In genomic region chr19:46350758-46351159, GRCh38 we compare ENCODE assay signal across 8 cellular contexts. TPM values are rescaled to one million over a fixed set of nuclear protein-coding genes. Genes with fewer than 3 reads are reported as not detected.
DNase-seq lines count a peak whose midpoint lies in the region; ATAC-seq and TF ChIP-seq lines count a peak whose summit lies in the region.

No MANE protein-coding gene starts in this region.

- H3K27ac ChIP-seq in HEK293 (ENCODE audit: extremely low read depth, low read depth, low read length) (peak overlapping the region; percentile 37; the same call in 1 of the 2 replicates), esophagus squamous epithelium (peak overlapping the region; percentile 68 to 84 (median 76))

- intact Hi-C loops in esophagus squamous epithelium (cut with DNase I) = no loop called here

- H3K4me3 Mint-ChIP-seq in WTC11 = no peak overlapping the region

- peaks cover 25 to 62% of the 10 kb centered on the region in 2 experiments for H3K36me3 ChIP-seq in HEK293 (ENCODE audit: control insufficient read depth in 2 of 2, insufficient read depth in 1 of 2, low read length in 2 of 2)
- H3K36me3 ChIP-seq in esophagus squamous epithelium = peaks cover 13 to 31% (median 14%) of the 10 kb centered on the region in 3 donors

- DNase-seq in WTC11 (ENCODE audit: low spot score) (no peak), esophagus squamous epithelium (lab: John Stamatoyannopoulos, UW) (no peak), AG20443 (ENCODE audit: low spot score) (no peak), SIG-M5 (lab: John Stamatoyannopoulos, UW) (no peak)
- DNase-seq in stimulated activated naive CD4-positive, alpha-beta T cell treated with Interleukin-2 at 50 U/mL for 16 hours (lab: John Stamatoyannopoulos, UW) = peak; percentile 28

- no peaks in the 10 kb centered on the region for H3K27me3 Mint-ChIP-seq in WTC11 (ENCODE audit: low read depth)

- TF ChIP-seq POLR2A in esophagus squamous epithelium (IDR thresholded peaks at IDR 0.05) = no peak

- no peaks in the 10 kb centered on the region for H3K9me3 ChIP-seq in HEK293 (ENCODE audit: control insufficient read depth, insufficient read depth, low read depth, low read length)
- no peaks in the 10 kb centered on the region for H3K9me3 ChIP-seq in esophagus squamous epithelium

- POLR2A ChIA-PET in HEK293 (lab: Yijun Ruan, JAX) = no interaction called here
- POLR2A ChIA-PET in WTC11 (lab: Charles Lee) = no interaction called here

- H3K4me3 ChIP-seq in HEK293 (ENCODE audit: low read depth, low read length) = no peak overlapping the region
- peak overlapping the region in 2 of 4 donors; percentile 0 to 40 for H3K4me3 ChIP-seq in esophagus squamous epithelium

- H3K4me1 Mint-ChIP-seq in WTC11 = peaks cover 48% of the 10 kb centered on the region

- ATAC-seq in WTC11 = no peak
- no peak for ATAC-seq in HG03439 (IDR thresholded peaks at IDR 0.05; ENCODE audit: unreplicated experiment)
- ATAC-seq in HG03045 (IDR thresholded peaks at IDR 0.05; ENCODE audit: unreplicated experiment) = no peak

- no peaks in the 10 kb centered on the region for H3K9me3 Mint-ChIP-seq in WTC11

- WGBS in esophagus squamous epithelium, 2 donors = 12 to 17% methylated on average over 4 to 6 of the region's 8 CpGs

- H3K27me3 ChIP-seq in esophagus squamous epithelium = no peaks in the 10 kb centered on the region

- H3K27ac Mint-ChIP-seq in WTC11 = peak overlapping the region; percentile 91; the same call in 1 of the 2 replicates

- H3K36me3 Mint-ChIP-seq in WTC11 = peaks cover 33% of the 10 kb centered on the region

- CTCF ChIA-PET in HEK293 (lab: Yijun Ruan, JAX) (interaction anchor here (0.6 to 0.7 kb wide), 2 partner anchors 52 to 497 kb away, joined by 3 read pairs; no protein-coding TSS in a partner anchor), WTC11 (lab: Charles Lee) (interaction anchor here (0.6 to 1.3 kb wide), 4 partner anchors 48 to 70 kb away, joined by 3 to 6 read pairs (median 4); no protein-coding TSS in a partner anchor)

- TF ChIP-seq CTCF in HEK293 (tag by site-specific recombination; IDR thresholded peaks at IDR 0.05) (no peak), WTC11 (IDR thresholded peaks at IDR 0.05) (no peak), esophagus squamous epithelium (IDR thresholded peaks at IDR 0.05) (no peak)

- H3K4me1 ChIP-seq in HEK293 (ENCODE audit: control insufficient read depth, insufficient read depth, low read length) (peaks cover 19% of the 10 kb centered on the region), esophagus squamous epithelium (peaks cover 36 to 87% (median 53%) of the 10 kb centered on the region in 3 donors)

TF ChIP-seq in HEK293, 187 proteins besides CTCF, POLR2A, EP300 and RAD21 (continues in another document):
- TF ChIP-seq ZNF660 (tag by site-specific recombination; IDR thresholded peaks at IDR 0.05) (no peak), ZNF148 (tag by site-specific recombination; IDR thresholded peaks at IDR 0.05; ENCODE audit: borderline replicate concordance) (no peak), ZNF654 (tag by site-specific recombination; IDR thresholded peaks at IDR 0.05; ENCODE audit: low read depth) (no peak), YY1 (tag by site-specific recombination; IDR thresholded peaks at IDR 0.05) (no peak), KLF1 (tag by site-specific recombination; IDR thresholded peaks at IDR 0.05) (no peak), ZNF211 (tag by site-specific recombination; IDR thresholded peaks at IDR 0.05; ENCODE audit: low read depth) (no peak), ZNF596 (tag by site-specific recombination; IDR thresholded peaks at IDR 0.05) (no peak), ZSCAN18 (tag by site-specific recombination; IDR thresholded peaks at IDR 0.05) (no peak), ZSCAN16 (tag by site-specific recombination; IDR thresholded peaks at IDR 0.05) (no peak), ZNF670 (tag by site-specific recombination; IDR thresholded peaks at IDR 0.05; ENCODE audit: low read depth) (no peak)

TF ChIP-seq in WTC11, 78 proteins besides CTCF, POLR2A, EP300 and RAD21:
- no peak for TF ChIP-seq KAT7 (CRISPR knock-in tag; IDR thresholded peaks at IDR 0.05; ENCODE audit: borderline replicate concordance)
- no peak for TF ChIP-seq ARID4B (CRISPR knock-in tag; IDR thresholded peaks at IDR 0.05; ENCODE audit: borderline replicate concordance)
- TF ChIP-seq E2F5 (CRISPR knock-in tag; IDR thresholded peaks at IDR 0.05) = no peak
- no peak for TF ChIP-seq ZNF138 (CRISPR knock-in tag; conservative IDR thresholded peaks at IDR 0.05)
- no peak for TF ChIP-seq NFYB (CRISPR knock-in tag; conservative IDR thresholded peaks at IDR 0.05; ENCODE audit: low read depth)
- no peak for TF ChIP-seq FOXP1 (CRISPR knock-in tag; IDR thresholded peaks at IDR 0.05; ENCODE audit: borderline replicate concordance)
- TF ChIP-seq SMAD4 (CRISPR knock-in tag; IDR thresholded peaks at IDR 0.05) = no peak
- no peak for TF ChIP-seq IRF2 (CRISPR knock-in tag; IDR thresholded peaks at IDR 0.05; ENCODE audit: borderline replicate concordance, low read depth)

RNA-seq across cellular contexts. Expression of gene PPP5C, which starts 3.9 kb away (rescaled TPM):
- total RNA-seq in WTC11 (2021) (98.9 to 107 TPM (median 103 TPM) in 3 replicates), esophagus squamous epithelium (10 to 100 TPM; 33.8 to 51.3 (median 43.2) TPM)

RNA-seq across cellular contexts. Expression of gene HIF3A, which starts 53.9 kb away (rescaled TPM):
- 31.8 to 58.2 TPM (median 48.7 TPM) in 3 replicates for total RNA-seq in WTC11 (2021)
- total RNA-seq in esophagus squamous epithelium = 10 to 100 TPM in 1 of 4 donors, 1 to 10 TPM in 3; 3.8 to 52.8 (median 6.2) TPM
